ENCODE assay signal across 1 cellular context in the genomic region with DNA sequence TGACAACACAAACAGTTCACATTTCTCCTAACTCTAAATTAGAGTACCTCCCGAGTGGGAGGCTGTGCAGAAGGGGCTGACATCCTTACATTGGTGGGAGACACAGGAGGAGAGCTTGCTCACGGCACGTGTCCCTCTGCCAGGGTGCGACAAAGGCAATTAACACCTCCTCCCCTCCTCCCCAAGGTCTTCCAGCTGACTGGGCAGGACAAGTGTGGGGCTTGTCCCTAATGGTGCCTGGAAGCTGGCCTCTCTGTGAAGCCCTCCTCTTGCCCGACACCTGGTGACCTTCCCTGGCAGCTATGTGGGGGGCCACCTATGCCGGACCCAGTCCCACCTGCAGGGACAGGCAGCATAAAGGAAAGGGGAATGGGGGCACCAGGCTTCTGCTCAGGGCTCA.
TF ChIP-seq lines count a peak whose summit lies in the region.

No MANE protein-coding gene starts in this region.

TF ChIP-seq in H1, 55 proteins besides CTCF, POLR2A, EP300 and RAD21:
- TF ChIP-seq CEBPB (IDR thresholded peaks at IDR 0.05; ENCODE audit: low read depth, low read length) (no peak), EZH2 (IDR thresholded peaks at IDR 0.05; ENCODE audit: low read depth, low read length, severe bottlenecking) (peak; percentile 12)
